In genomic region chr20:18712877-18713276, GRCh38 we compare ENCODE assay signal across 2 cellular contexts.
A peak's percentile ranks its signal among the peaks of the same experiment; 100 is the strongest.
TF ChIP-seq lines count a peak whose summit lies in the region.

No MANE protein-coding gene starts in this region.

TF ChIP-seq in HEK293, 187 proteins besides CTCF, POLR2A, EP300 and RAD21:
- TF ChIP-seq ZNF16 (tag by site-specific recombination; IDR thresholded peaks at IDR 0.05; ENCODE audit: low read depth) (no peak), ZNF138 (tag by site-specific recombination; IDR thresholded peaks at IDR 0.05; ENCODE audit: borderline replicate concordance) (no peak), FEZF1 (tag by site-specific recombination; IDR thresholded peaks at IDR 0.05) (peak; percentile 19; the same call in 1 of the 2 replicates), ZNF747 (tag by site-specific recombination; IDR thresholded peaks at IDR 0.05) (no peak), SETDB1 (IDR thresholded peaks at IDR 0.05; ENCODE audit: insufficient read length, low read length) (no peak), ZBTB21 (tag by site-specific recombination; IDR thresholded peaks at IDR 0.05) (no peak), ZNF654 (tag by site-specific recombination; IDR thresholded peaks at IDR 0.05; ENCODE audit: low read depth) (peak; percentile 4; the same call in 1 of the 2 replicates), ZIC2 (tag by site-specific recombination; IDR thresholded peaks at IDR 0.05) (0 out of 2 replicates have a peak, but pooled peaks have one; percentile 20), GLIS1 (tag by site-specific recombination; IDR thresholded peaks at IDR 0.05) (peak; percentile 52)
- TF ChIP-seq, protein P1, sequence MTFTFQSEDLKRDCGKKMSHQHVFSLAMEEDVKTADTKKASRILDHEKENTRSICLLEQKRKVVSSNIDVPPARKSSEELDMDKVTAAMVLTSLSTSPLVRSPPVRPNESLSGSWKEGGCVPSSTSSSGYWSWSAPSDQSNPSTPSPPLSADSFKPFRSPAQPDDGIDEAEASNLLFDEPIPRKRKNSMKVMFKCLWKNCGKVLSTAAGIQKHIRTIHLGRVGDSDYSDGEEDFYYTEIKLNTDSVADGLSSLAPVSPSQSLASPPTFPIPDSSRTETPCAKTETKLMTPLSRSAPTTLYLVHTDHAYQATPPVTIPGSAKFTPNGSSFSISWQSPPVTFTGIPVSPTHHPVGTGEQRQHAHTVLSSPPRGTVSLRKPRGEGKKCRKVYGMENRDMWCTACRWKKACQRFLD (tag by site-specific recombination; IDR thresholded peaks at IDR 0.05): no peak

TF ChIP-seq in H1, 55 proteins besides CTCF, POLR2A, EP300 and RAD21:
- TF ChIP-seq CBX8 (IDR thresholded peaks at IDR 0.05; ENCODE audit: borderline replicate concordance, low read depth, low read length) (no peak), GTF2F1 (IDR thresholded peaks at IDR 0.05; ENCODE audit: borderline replicate concordance, low read depth, low read length) (no peak), SIX5 (IDR thresholded peaks at IDR 0.05; ENCODE audit: low read depth, low read length) (no peak), RFX5 (IDR thresholded peaks at IDR 0.05; ENCODE audit: borderline replicate concordance, low read depth, low read length) (no peak)
